Comparison of ENCODE assay signal across 1 cellular context in genomic region chr17:64006361-64007088, GRCh38.
TF ChIP-seq lines count a peak whose summit lies in the region.

No MANE protein-coding gene starts in this region.

TF ChIP-seq in endothelial cell of umbilical vein, 7 proteins besides CTCF, POLR2A, EP300 and RAD21:
- TF ChIP-seq JUN (IDR thresholded peaks at IDR 0.05; ENCODE audit: borderline replicate concordance, insufficient read depth, insufficient read length, low read depth) (peak; percentile 85), FOS (IDR thresholded peaks at IDR 0.05; ENCODE audit: borderline replicate concordance, insufficient read depth, low read length) (peak; percentile 68), EZH2 (IDR thresholded peaks at IDR 0.05; ENCODE audit: borderline replicate concordance, low read depth, low read length, severe bottlenecking) (no peak), POLR2AphosphoS5 (IDR thresholded peaks at IDR 0.05; ENCODE audit: insufficient read depth, low read depth, low read length) (peak; percentile 100), MYC (IDR thresholded peaks at IDR 0.05; ENCODE audit: low read depth, low read length) (peak; percentile 93), GATA2 (IDR thresholded peaks at IDR 0.05; ENCODE audit: insufficient read depth, insufficient read length, low read depth, low read length) (peak; percentile 100)
- TF ChIP-seq, protein P1, sequence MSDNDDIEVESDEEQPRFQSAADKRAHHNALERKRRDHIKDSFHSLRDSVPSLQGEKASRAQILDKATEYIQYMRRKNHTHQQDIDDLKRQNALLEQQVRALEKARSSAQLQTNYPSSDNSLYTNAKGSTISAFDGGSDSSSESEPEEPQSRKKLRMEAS (IDR thresholded peaks at IDR 0.05; ENCODE audit: insufficient read depth, insufficient read length): peak; percentile 94
TF ChIP-seq in endothelial cell of umbilical vein: peak in this region for 6.
